Comparison of ENCODE assay signal across 8 cellular contexts in genomic region chr16:57092786-57093301, GRCh38. TPM values are rescaled to one million over a fixed set of nuclear protein-coding genes. Genes with fewer than 3 reads are reported as not detected.
A peak's percentile ranks its signal among the peaks of the same experiment; 100 is the strongest.
DNase-seq lines count a peak whose midpoint lies in the region; ATAC-seq and TF ChIP-seq lines count a peak whose summit lies in the region.

No MANE protein-coding gene starts in this region.

- H4K20me1 ChIP-seq in osteoblast (ENCODE audit: insufficient read depth, low read length), result peaks cover 8% of the 10 kb centered on the region

- DNase-seq in AG08396 (ENCODE audit: low spot score) (peak; percentile 74), NCI-H1694 (lab: John Stamatoyannopoulos, UW) (peak; percentile 5), osteoblast (ENCODE audit: insufficient read length, low spot score, missing footprints) (peak; percentile 94), vagina (ENCODE audit: extremely low spot score in 2 of 2) (no peak)
- no peak for DNase-seq in activated T-helper 1 cell treated with anti-CD3 and anti-CD28 coated beads, Interleukin-12 subunit alpha, Interleukin-12 subunit beta, Interleukin-2, Interleukin-4 antibody, amounts not matched to agents 30 ng/mL and 10 ng/mL and 1 ng/mL, durations not matched to agents 14 hours and 24 hours and 36 hours (ENCODE audit: low spot score)

- intact Hi-C loops in activated T-helper 1 cell treated with anti-CD3 and anti-CD28 coated beads, Interleukin-12 subunit alpha, Interleukin-12 subunit beta, Interleukin-2, Interleukin-4 antibody, amounts not matched to agents 30 ng/mL and 10 ng/mL and 1 ng/mL, durations not matched to agents 14 hours and 24 hours and 36 hours (cut with micrococcal nuclease), result loop anchor here (1.0 to 5.0 kb wide), 3 partner anchors 75 to 205 kb away; partner anchors contain the start of genes PSME3IP1 and RSPRY1
- intact Hi-C loops in vagina (cut with DNase I), result loop anchor here (5.0 kb wide), 1 partner anchor 74 kb away; no protein-coding TSS in a partner anchor

- no peaks in the 10 kb centered on the region for H3K36me3 Mint-ChIP-seq in activated T-helper 1 cell treated with anti-CD3 and anti-CD28 coated beads, Interleukin-12 subunit alpha, Interleukin-12 subunit beta, Interleukin-2, Interleukin-4 antibody, amounts not matched to agents 30 ng/mL and 10 ng/mL and 1 ng/mL, durations not matched to agents 14 hours and 24 hours and 36 hours (ENCODE audit: low read depth)

- no CpG with 5 or more reads among the region's 51 CpGs for WGBS in gastroesophageal sphincter (ENCODE audit: low coverage in 1 of 2), 2 donors

- H3K27ac ChIP-seq in gastroesophageal sphincter (peak overlapping the region in 3 of 4 donors; percentile 86 to 90 (median 87)), osteoblast (ENCODE audit: low read depth, low read length) (no peak overlapping the region), vagina (peak overlapping the region; percentile 67)

- no peaks in the 10 kb centered on the region for H3K9me3 ChIP-seq in gastroesophageal sphincter
- no peaks in the 10 kb centered on the region for H3K9me3 ChIP-seq in osteoblast (ENCODE audit: low read depth, low read length)
- no peaks in the 10 kb centered on the region for H3K9me3 ChIP-seq in vagina

- H3K27me3 ChIP-seq in gastroesophageal sphincter (no peaks in the 10 kb centered on the region), osteoblast (ENCODE audit: insufficient read depth, low read length) (no peaks in the 10 kb centered on the region), vagina (no peaks in the 10 kb centered on the region)

- H3K4me1 ChIP-seq in gastroesophageal sphincter (peaks cover 0 to 44% (median 13%) of the 10 kb centered on the region in 3 donors), osteoblast (ENCODE audit: insufficient read depth, low read length) (peaks cover 15% of the 10 kb centered on the region), vagina (peaks cover 37% of the 10 kb centered on the region)

- no peak for TF ChIP-seq EP300 in gastroesophageal sphincter (IDR thresholded peaks at IDR 0.05)

- H3K9me3 Mint-ChIP-seq in activated T-helper 1 cell treated with anti-CD3 and anti-CD28 coated beads, Interleukin-12 subunit alpha, Interleukin-12 subunit beta, Interleukin-2, Interleukin-4 antibody, amounts not matched to agents 30 ng/mL and 10 ng/mL and 1 ng/mL, durations not matched to agents 14 hours and 24 hours and 36 hours, result no peaks in the 10 kb centered on the region

- TF ChIP-seq CTCF in gastroesophageal sphincter (IDR thresholded peaks at IDR 0.05) (peak in 3 of 4 experiments; percentile 46 to 80 (median 48)), osteoblast (IDR thresholded peaks at IDR 0.05; ENCODE audit: extremely low read depth, low read depth, low read length) (peak; percentile 25), vagina (IDR thresholded peaks at IDR 0.05) (peak in 1 of 3 experiments; percentile 34)

- H3K27me3 Mint-ChIP-seq in activated T-helper 1 cell treated with anti-CD3 and anti-CD28 coated beads, Interleukin-12 subunit alpha, Interleukin-12 subunit beta, Interleukin-2, Interleukin-4 antibody, amounts not matched to agents 30 ng/mL and 10 ng/mL and 1 ng/mL, durations not matched to agents 14 hours and 24 hours and 36 hours (ENCODE audit: insufficient read depth), result peaks cover 22% of the 10 kb centered on the region

- ATAC-seq in GM19328 (IDR thresholded peaks at IDR 0.05; ENCODE audit: unreplicated experiment) (peak; percentile 39), gastroesophageal sphincter (peak; percentile 61), HG03139 (IDR thresholded peaks at IDR 0.05; ENCODE audit: unreplicated experiment) (no peak)

- H3K36me3 ChIP-seq in gastroesophageal sphincter, result no peaks in the 10 kb centered on the region
- H3K36me3 ChIP-seq in osteoblast (ENCODE audit: insufficient read depth, low read length), result no peaks in the 10 kb centered on the region
- H3K36me3 ChIP-seq in vagina, result no peaks in the 10 kb centered on the region

- H3K4me1 Mint-ChIP-seq in activated T-helper 1 cell treated with anti-CD3 and anti-CD28 coated beads, Interleukin-12 subunit alpha, Interleukin-12 subunit beta, Interleukin-2, Interleukin-4 antibody, amounts not matched to agents 30 ng/mL and 10 ng/mL and 1 ng/mL, durations not matched to agents 14 hours and 24 hours and 36 hours (ENCODE audit: low read depth), result peaks cover 7% of the 10 kb centered on the region

- H3K4me3 Mint-ChIP-seq in activated T-helper 1 cell treated with anti-CD3 and anti-CD28 coated beads, Interleukin-12 subunit alpha, Interleukin-12 subunit beta, Interleukin-2, Interleukin-4 antibody, amounts not matched to agents 30 ng/mL and 10 ng/mL and 1 ng/mL, durations not matched to agents 14 hours and 24 hours and 36 hours, result peak overlapping the region; percentile 84

- H3K27ac Mint-ChIP-seq in activated T-helper 1 cell treated with anti-CD3 and anti-CD28 coated beads, Interleukin-12 subunit alpha, Interleukin-12 subunit beta, Interleukin-2, Interleukin-4 antibody, amounts not matched to agents 30 ng/mL and 10 ng/mL and 1 ng/mL, durations not matched to agents 14 hours and 24 hours and 36 hours, result no peak overlapping the region

- TF ChIP-seq POLR2A in gastroesophageal sphincter (IDR thresholded peaks at IDR 0.05), result no peak
- no peak for TF ChIP-seq POLR2A in vagina (IDR thresholded peaks at IDR 0.05)

- H3K79me2 ChIP-seq in osteoblast (ENCODE audit: insufficient read depth, low read length), result peaks cover 10% of the 10 kb centered on the region

- H3K4me2 ChIP-seq in osteoblast (ENCODE audit: insufficient read depth, low read length), result peak overlapping the region; percentile 78

- H2AFZ ChIP-seq in osteoblast (ENCODE audit: low read length), result peak overlapping the region; percentile 47

- H3K4me3 ChIP-seq in gastroesophageal sphincter (peak overlapping the region; percentile 61 to 93), osteoblast (ENCODE audit: insufficient read depth, low read length) (peak overlapping the region; percentile 77), vagina (peak overlapping the region; percentile 87 to 98)

RNA-seq across cellular contexts. Expression of gene CPNE2, which starts 0.5 kb away (rescaled TPM):
- total RNA-seq in activated T-helper 1 cell treated with anti-CD3 and anti-CD28 coated beads, Interleukin-12 subunit alpha, Interleukin-12 subunit beta, Interleukin-2, Interleukin-4 antibody, amounts not matched to agents 30 ng/mL and 10 ng/mL and 1 ng/mL, durations not matched to agents 14 hours and 24 hours and 36 hours, result 3.7 and 4.6 TPM in 2 replicates
- 10 to 100 TPM; 18.0 to 38.7 (median 27.8) TPM for total RNA-seq in gastroesophageal sphincter
- total RNA-seq in osteoblast, result 11.6 and 15.3 TPM in 2 replicates
- 40.3 TPM for total RNA-seq in vagina

Comparison
In these comparisons a context has a peak if more than half of its experiments do, and no peak if none do; other contexts are left out.
1. DNase-seq: peak in AG08396 (single experiment), NCI-H1694 (single experiment) and osteoblast (single experiment); none in activated T-helper 1 cell treated with anti-CD3 and anti-CD28 coated beads, Interleukin-12 subunit alpha, Interleukin-12 subunit beta, Interleukin-2, Interleukin-4 antibody, amounts not matched to agents 30 ng/mL and 10 ng/mL and 1 ng/mL, durations not matched to agents 14 hours and 24 hours and 36 hours (single experiment) and vagina (0 of 2).
2. Peak in every context shown above with its lines, with median percentiles within 50 percentile points of each other: H3K4me3 ChIP-seq.